Comparison of ENCODE assay signal across 7 cellular contexts in the genomic region with DNA sequence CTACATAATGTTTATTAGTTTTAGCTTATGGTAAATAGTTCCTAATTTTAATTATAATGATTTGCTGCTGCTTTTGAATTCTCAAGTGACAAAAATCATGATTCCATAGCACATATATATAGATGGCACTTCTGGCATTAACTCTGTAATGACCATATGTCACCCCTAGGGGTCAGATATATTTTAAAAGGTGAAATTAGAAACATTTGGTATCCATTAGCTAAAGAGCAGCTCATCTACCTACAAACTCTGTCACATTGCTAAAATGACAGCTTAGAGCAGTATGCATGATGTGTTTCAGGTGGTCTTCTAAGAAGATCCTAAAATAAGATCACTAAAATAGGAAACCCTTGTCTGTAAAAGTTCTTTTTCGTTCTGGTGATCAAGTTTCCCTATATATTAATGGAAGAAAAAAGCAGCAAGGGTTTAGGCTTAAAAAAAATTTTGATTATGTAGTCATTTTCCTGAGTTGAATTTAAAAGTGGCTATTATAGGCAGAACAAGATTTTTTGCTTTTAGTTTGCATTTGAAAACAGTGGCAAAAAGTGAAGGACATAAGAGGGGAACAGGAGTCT.
A peak's percentile ranks its signal among the peaks of the same experiment; 100 is the strongest.
DNase-seq lines count a peak whose midpoint lies in the region; ATAC-seq and TF ChIP-seq lines count a peak whose summit lies in the region.

No MANE protein-coding gene starts in this region.

- H4K91ac ChIP-seq in mesenchymal stem cell (ENCODE audit: low read length) = no peak overlapping the region
- no peak overlapping the region for H4K91ac ChIP-seq in neuronal stem cell (ENCODE audit: low read depth, low read length, poor library complexity)

- TF ChIP-seq POLR2A in right lobe of liver (IDR thresholded peaks at IDR 0.05) = no peak

- H3K4me1 ChIP-seq in OCI-LY3 (ENCODE audit: low read length) (no peaks in the 10 kb centered on the region), right lobe of liver (peaks cover 0 to 6% (median 2%) of the 10 kb centered on the region in 4 donors), mesenchymal stem cell (ENCODE audit: control insufficient read depth, insufficient read depth, low read depth, low read length) (no peaks in the 10 kb centered on the region), neuronal stem cell (ENCODE audit: control insufficient read depth in 2 of 2, insufficient read depth in 1 of 2, low read depth in 1 of 2, low read length in 2 of 2) (peaks cover 3 to 17% of the 10 kb centered on the region in 2 donors)

- no peaks in the 10 kb centered on the region for H4K20me1 ChIP-seq in OCI-LY3 (ENCODE audit: insufficient read depth, low read length)

- H2BK12ac ChIP-seq in mesenchymal stem cell (ENCODE audit: low read length in 2 of 2) = no peak overlapping the region
- H2BK12ac ChIP-seq in neuronal stem cell (ENCODE audit: low read length) = no peak overlapping the region

- H3K27ac ChIP-seq in OCI-LY3 (ENCODE audit: low read length) = no peak overlapping the region
- H3K27ac ChIP-seq in right lobe of liver = no peak overlapping the region
- H3K27ac ChIP-seq in mesenchymal stem cell (ENCODE audit: low read length, poor library complexity, severe bottlenecking) = no peak overlapping the region
- no peak overlapping the region for H3K27ac ChIP-seq in neuronal stem cell (replicated peaks; ENCODE audit: low read length)

- ATAC-seq in GM18508 (IDR thresholded peaks at IDR 0.05; ENCODE audit: insufficient read depth, unreplicated experiment) = peak; percentile 86
- ATAC-seq in right lobe of liver = peak in 1 of 4 donors; percentile 41

- H3K4me3 ChIP-seq in HFF-Myc (replicated peaks; ENCODE audit: low read depth, low read length) (no peak overlapping the region), OCI-LY3 (ENCODE audit: low read length) (no peak overlapping the region), right lobe of liver (no peak overlapping the region), mesenchymal stem cell (ENCODE audit: insufficient read depth in 1 of 2, low read depth in 1 of 2, low read length in 2 of 2) (no peak overlapping the region), neuronal stem cell (ENCODE audit: low read length in 2 of 2) (no peak overlapping the region)

- H3K14ac ChIP-seq in mesenchymal stem cell (ENCODE audit: low read length in 2 of 2) (no peak overlapping the region), neuronal stem cell (ENCODE audit: low read length) (no peak overlapping the region)

- no peak overlapping the region for H4K8ac ChIP-seq in mesenchymal stem cell (ENCODE audit: low read length)
- no peak overlapping the region for H4K8ac ChIP-seq in neuronal stem cell (ENCODE audit: low read depth, low read length)

- no peak overlapping the region for H2BK5ac ChIP-seq in mesenchymal stem cell (ENCODE audit: low read depth, low read length, poor library complexity, severe bottlenecking)
- no peak overlapping the region for H2BK5ac ChIP-seq in neuronal stem cell (ENCODE audit: low read length)

- DNase-seq in HFF-Myc (ENCODE audit: extremely low read depth, low read depth) = no peak
- no peak for DNase-seq in right lobe of liver
- no peak for DNase-seq in 8988T
- no peak for DNase-seq in mesenchymal stem cell
- DNase-seq in neuronal stem cell (ENCODE audit: low spot score) = no peak

- H3K18ac ChIP-seq in mesenchymal stem cell (ENCODE audit: low read depth in 1 of 2, low read length in 2 of 2) (no peak overlapping the region), neuronal stem cell (ENCODE audit: low read length) (no peak overlapping the region)

- intact Hi-C loops in right lobe of liver (cut with DNase I) = no loop called here

- TF ChIP-seq CTCF in HFF-Myc (IDR thresholded peaks at IDR 0.05; ENCODE audit: low read depth, low read length, missing control alignments) (peak; percentile 21), OCI-LY3 (IDR thresholded peaks at IDR 0.05; ENCODE audit: low read depth, low read length) (peak; percentile 44), right lobe of liver (IDR thresholded peaks at IDR 0.05) (peak; percentile 22 to 33 (median 31))

- no peak overlapping the region for H2AFZ ChIP-seq in OCI-LY3 (ENCODE audit: low read depth, low read length)
- H2AFZ ChIP-seq in mesenchymal stem cell (ENCODE audit: low read depth, low read length) = no peak overlapping the region
- no peak overlapping the region for H2AFZ ChIP-seq in neuronal stem cell (ENCODE audit: low read length)

- H3K9me3 ChIP-seq in OCI-LY3 (ENCODE audit: insufficient read depth, low read length) (no peaks in the 10 kb centered on the region), right lobe of liver (no peaks in the 10 kb centered on the region), mesenchymal stem cell (ENCODE audit: control insufficient read depth, low read length) (no peaks in the 10 kb centered on the region), neuronal stem cell (replicated peaks in 1 of 2; ENCODE audit: control insufficient read depth in 2 of 2, insufficient read depth in 1 of 2, low read depth in 1 of 2, low read length in 2 of 2) (no peaks in the 10 kb centered on the region)

- H3K23ac ChIP-seq in mesenchymal stem cell (ENCODE audit: low read length in 2 of 2) = no peak overlapping the region
- no peak overlapping the region for H3K23ac ChIP-seq in neuronal stem cell (ENCODE audit: low read depth, low read length, poor library complexity)

- no peaks in the 10 kb centered on the region for H3K79me1 ChIP-seq in mesenchymal stem cell (replicated peaks; ENCODE audit: low read length, poor library complexity, severe bottlenecking)
- no peaks in the 10 kb centered on the region for H3K79me1 ChIP-seq in neuronal stem cell (ENCODE audit: low read depth, low read length)

- 92% methylated on average over 1 of the region's 1 CpG for WGBS in right lobe of liver (ENCODE audit: insufficient coverage, low coverage, low lambda C conversion rate, missing lambda C conversion rate)
- WGBS in mesenchymal stem cell = 100% methylated on average over 1 of the region's 1 CpG
- WGBS in neuronal stem cell (ENCODE audit: extremely low coverage in 2 of 2, insufficient read length in 2 of 2, insufficient replicate concordance in 1 of 2), 2 donors = no CpG with 5 or more reads among the region's 1 CpG

- H3K9ac ChIP-seq in OCI-LY3 (ENCODE audit: low read length) (no peak overlapping the region), mesenchymal stem cell (ENCODE audit: low read length) (no peak overlapping the region), neuronal stem cell (ENCODE audit: low read depth, low read length, poor library complexity) (no peak overlapping the region)

- H3K4me2 ChIP-seq in OCI-LY3 (ENCODE audit: low read length) = no peak overlapping the region
- H3K4me2 ChIP-seq in mesenchymal stem cell (ENCODE audit: low read length, poor library complexity, severe bottlenecking) = no peak overlapping the region
- H3K4me2 ChIP-seq in neuronal stem cell (ENCODE audit: insufficient read depth, low read length, poor library complexity, severe bottlenecking) = no peak overlapping the region

- H3K4ac ChIP-seq in mesenchymal stem cell (ENCODE audit: low read depth in 1 of 2, low read length in 2 of 2) (no peak overlapping the region), neuronal stem cell (ENCODE audit: low read length) (no peak overlapping the region)

- H2BK15ac ChIP-seq in mesenchymal stem cell (ENCODE audit: low read depth, poor library complexity, severe bottlenecking) (no peak overlapping the region), neuronal stem cell (ENCODE audit: low read length) (no peak overlapping the region)

- no peak overlapping the region for H2AK5ac ChIP-seq in mesenchymal stem cell (ENCODE audit: low read length, severe bottlenecking)
- H2AK5ac ChIP-seq in neuronal stem cell (ENCODE audit: low read depth, low read length) = no peak overlapping the region

- H3K36me3 ChIP-seq in OCI-LY3 (replicated peaks; ENCODE audit: low read depth, low read length) (no peaks in the 10 kb centered on the region), right lobe of liver (no peaks in the 10 kb centered on the region), mesenchymal stem cell (ENCODE audit: control insufficient read depth in 1 of 2, insufficient read depth in 2 of 2, low read depth in 1 of 2, low read length in 2 of 2) (no peaks in the 10 kb centered on the region), neuronal stem cell (replicated peaks in 1 of 2; ENCODE audit: control insufficient read depth in 2 of 2, insufficient read depth in 2 of 2, low read length in 2 of 2) (no peaks in the 10 kb centered on the region)

- H2BK120ac ChIP-seq in mesenchymal stem cell (ENCODE audit: low read depth, low read length) (no peak overlapping the region), neuronal stem cell (ENCODE audit: low read depth, low read length) (no peak overlapping the region)

- H3K27me3 ChIP-seq in OCI-LY3 (ENCODE audit: low read depth, low read length) (no peaks in the 10 kb centered on the region), right lobe of liver (no peaks in the 10 kb centered on the region), mesenchymal stem cell (ENCODE audit: control insufficient read depth in 1 of 2, insufficient read depth in 1 of 2, low read length in 2 of 2) (no peaks in the 10 kb centered on the region), neuronal stem cell (ENCODE audit: control insufficient read depth in 3 of 3, insufficient read depth in 3 of 3, low read depth in 1 of 3, low read length in 3 of 3) (no peaks in the 10 kb centered on the region)

- H3K79me2 ChIP-seq in OCI-LY3 (ENCODE audit: low read length) = no peaks in the 10 kb centered on the region
